Comparison of ENCODE assay signal across 1 cellular context in the genomic region with DNA sequence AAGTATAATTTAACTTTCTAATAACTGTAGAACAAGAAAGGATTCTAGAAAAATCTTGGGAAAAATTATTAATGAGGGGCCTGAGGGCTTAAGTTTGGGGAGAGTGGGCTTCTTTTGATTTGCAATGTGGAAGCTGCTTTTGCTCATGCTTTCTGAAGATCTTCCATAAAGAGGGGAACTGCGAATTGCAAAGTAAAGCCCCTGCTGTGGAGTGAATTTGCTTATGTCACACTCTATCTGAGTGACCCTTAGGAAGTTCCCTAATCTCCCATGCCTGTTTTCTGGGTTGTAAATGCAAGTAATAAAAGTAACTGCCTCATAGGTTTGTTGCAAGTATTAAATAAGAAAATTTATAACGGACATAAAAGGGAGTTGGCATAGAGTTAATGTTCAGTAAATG.
TF ChIP-seq lines count a peak whose summit lies in the region.

No MANE protein-coding gene starts in this region.

TF ChIP-seq in GM23338, 12 proteins besides CTCF, POLR2A, EP300 and RAD21 (continued from another document):
- TF ChIP-seq, protein P1, sequence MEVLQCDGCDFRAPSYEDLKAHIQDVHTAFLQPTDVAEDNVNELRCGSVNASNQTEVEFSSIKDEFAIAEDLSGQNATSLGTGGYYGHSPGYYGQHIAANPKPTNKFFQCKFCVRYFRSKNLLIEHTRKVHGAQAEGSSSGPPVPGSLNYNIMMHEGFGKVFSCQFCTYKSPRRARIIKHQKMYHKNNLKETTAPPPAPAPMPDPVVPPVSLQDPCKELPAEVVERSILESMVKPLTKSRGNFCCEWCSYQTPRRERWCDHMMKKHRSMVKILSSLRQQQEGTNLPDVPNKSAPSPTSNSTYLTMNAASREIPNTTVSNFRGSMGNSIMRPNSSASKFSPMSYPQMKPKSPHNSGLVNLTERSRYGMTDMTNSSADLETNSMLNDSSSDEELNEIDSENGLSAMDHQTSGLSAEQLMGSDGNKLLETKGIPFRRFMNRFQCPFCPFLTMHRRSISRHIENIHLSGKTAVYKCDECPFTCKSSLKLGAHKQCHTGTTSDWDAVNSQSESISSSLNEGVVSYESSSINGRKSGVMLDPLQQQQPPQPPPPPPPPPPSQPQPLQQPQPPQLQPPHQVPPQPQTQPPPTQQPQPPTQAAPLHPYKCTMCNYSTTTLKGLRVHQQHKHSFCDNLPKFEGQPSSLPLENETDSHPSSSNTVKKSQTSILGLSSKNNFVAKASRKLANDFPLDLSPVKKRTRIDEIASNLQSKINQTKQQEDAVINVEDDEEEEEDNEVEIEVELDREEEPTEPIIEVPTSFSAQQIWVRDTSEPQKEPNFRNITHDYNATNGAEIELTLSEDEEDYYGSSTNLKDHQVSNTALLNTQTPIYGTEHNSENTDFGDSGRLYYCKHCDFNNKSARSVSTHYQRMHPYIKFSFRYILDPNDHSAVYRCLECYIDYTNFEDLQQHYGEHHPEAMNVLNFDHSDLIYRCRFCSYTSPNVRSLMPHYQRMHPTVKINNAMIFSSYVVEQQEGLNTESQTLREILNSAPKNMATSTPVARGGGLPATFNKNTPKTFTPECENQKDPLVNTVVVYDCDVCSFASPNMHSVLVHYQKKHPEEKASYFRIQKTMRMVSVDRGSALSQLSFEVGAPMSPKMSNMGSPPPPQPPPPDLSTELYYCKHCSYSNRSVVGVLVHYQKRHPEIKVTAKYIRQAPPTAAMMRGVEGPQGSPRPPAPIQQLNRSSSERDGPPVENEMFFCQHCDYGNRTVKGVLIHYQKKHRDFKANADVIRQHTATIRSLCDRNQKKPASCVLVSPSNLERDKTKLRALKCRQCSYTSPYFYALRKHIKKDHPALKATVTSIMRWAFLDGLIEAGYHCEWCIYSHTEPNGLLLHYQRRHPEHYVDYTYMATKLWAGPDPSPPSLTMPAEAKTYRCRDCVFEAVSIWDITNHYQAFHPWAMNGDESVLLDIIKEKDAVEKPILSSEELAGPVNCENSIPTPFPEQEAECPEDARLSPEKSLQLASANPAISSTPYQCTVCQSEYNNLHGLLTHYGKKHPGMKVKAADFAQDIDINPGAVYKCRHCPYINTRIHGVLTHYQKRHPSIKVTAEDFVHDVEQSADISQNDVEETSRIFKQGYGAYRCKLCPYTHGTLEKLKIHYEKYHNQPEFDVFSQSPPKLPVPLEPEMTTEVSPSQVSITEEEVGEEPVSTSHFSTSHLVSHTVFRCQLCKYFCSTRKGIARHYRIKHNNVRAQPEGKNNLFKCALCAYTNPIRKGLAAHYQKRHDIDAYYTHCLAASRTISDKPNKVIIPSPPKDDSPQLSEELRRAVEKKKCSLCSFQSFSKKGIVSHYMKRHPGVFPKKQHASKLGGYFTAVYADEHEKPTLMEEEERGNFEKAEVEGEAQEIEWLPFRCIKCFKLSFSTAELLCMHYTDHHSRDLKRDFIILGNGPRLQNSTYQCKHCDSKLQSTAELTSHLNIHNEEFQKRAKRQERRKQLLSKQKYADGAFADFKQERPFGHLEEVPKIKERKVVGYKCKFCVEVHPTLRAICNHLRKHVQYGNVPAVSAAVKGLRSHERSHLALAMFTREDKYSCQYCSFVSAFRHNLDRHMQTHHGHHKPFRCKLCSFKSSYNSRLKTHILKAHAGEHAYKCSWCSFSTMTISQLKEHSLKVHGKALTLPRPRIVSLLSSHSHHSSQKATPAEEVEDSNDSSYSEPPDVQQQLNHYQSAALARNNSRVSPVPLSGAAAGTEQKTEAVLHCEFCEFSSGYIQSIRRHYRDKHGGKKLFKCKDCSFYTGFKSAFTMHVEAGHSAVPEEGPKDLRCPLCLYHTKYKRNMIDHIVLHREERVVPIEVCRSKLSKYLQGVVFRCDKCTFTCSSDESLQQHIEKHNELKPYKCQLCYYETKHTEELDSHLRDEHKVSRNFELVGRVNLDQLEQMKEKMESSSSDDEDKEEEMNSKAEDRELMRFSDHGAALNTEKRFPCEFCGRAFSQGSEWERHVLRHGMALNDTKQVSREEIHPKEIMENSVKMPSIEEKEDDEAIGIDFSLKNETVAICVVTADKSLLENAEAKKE (CRISPR knock-in tag; IDR thresholded peaks at IDR 0.05) = no peak
- TF ChIP-seq ZNF331 (CRISPR knock-in tag; IDR thresholded peaks at IDR 0.05; ENCODE audit: low read depth) (no peak), NANOG (IDR thresholded peaks at IDR 0.05; ENCODE audit: borderline replicate concordance) (no peak), POLR2AphosphoS5 (IDR thresholded peaks at IDR 0.05; ENCODE audit: low read depth) (no peak), STAT1 (IDR thresholded peaks at IDR 0.05; ENCODE audit: unreplicated experiment) (no peak), CREB1 (CRISPR knock-in tag; IDR thresholded peaks at IDR 0.05; ENCODE audit: low read depth) (no peak), JUNB (IDR thresholded peaks at IDR 0.05; ENCODE audit: unreplicated experiment) (no peak)
- TF ChIP-seq, protein P2, sequence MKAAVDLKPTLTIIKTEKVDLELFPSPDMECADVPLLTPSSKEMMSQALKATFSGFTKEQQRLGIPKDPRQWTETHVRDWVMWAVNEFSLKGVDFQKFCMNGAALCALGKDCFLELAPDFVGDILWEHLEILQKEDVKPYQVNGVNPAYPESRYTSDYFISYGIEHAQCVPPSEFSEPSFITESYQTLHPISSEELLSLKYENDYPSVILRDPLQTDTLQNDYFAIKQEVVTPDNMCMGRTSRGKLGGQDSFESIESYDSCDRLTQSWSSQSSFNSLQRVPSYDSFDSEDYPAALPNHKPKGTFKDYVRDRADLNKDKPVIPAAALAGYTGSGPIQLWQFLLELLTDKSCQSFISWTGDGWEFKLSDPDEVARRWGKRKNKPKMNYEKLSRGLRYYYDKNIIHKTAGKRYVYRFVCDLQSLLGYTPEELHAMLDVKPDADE (IDR thresholded peaks at IDR 0.05) = no peak
- TF ChIP-seq, protein P3, sequence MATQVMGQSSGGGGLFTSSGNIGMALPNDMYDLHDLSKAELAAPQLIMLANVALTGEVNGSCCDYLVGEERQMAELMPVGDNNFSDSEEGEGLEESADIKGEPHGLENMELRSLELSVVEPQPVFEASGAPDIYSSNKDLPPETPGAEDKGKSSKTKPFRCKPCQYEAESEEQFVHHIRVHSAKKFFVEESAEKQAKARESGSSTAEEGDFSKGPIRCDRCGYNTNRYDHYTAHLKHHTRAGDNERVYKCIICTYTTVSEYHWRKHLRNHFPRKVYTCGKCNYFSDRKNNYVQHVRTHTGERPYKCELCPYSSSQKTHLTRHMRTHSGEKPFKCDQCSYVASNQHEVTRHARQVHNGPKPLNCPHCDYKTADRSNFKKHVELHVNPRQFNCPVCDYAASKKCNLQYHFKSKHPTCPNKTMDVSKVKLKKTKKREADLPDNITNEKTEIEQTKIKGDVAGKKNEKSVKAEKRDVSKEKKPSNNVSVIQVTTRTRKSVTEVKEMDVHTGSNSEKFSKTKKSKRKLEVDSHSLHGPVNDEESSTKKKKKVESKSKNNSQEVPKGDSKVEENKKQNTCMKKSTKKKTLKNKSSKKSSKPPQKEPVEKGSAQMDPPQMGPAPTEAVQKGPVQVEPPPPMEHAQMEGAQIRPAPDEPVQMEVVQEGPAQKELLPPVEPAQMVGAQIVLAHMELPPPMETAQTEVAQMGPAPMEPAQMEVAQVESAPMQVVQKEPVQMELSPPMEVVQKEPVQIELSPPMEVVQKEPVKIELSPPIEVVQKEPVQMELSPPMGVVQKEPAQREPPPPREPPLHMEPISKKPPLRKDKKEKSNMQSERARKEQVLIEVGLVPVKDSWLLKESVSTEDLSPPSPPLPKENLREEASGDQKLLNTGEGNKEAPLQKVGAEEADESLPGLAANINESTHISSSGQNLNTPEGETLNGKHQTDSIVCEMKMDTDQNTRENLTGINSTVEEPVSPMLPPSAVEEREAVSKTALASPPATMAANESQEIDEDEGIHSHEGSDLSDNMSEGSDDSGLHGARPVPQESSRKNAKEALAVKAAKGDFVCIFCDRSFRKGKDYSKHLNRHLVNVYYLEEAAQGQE (IDR thresholded peaks at IDR 0.05; ENCODE audit: unreplicated experiment) = no peak
